22 cellular contexts compared by ENCODE assay signal in genomic region chr9:96400132-96400910, GRCh38. TPM values are rescaled to one million over a fixed set of nuclear protein-coding genes. Genes with fewer than 3 reads are reported as not detected.
DNase-seq lines count a peak whose midpoint lies in the region; ATAC-seq lines count a peak whose summit lies in the region.
"Had no signal": no experiment of that assay in that cellular context is flagged by ENCODE, and none has a peak within 500 bp of the region (broad histone marks: within the 10 kb centered on the region; RNA-seq: fewer than 3 reads in every experiment).

No MANE protein-coding gene starts in this region.

- H3K36me3 ChIP-seq in CD8-positive, alpha-beta memory T cell (ENCODE audit: insufficient read depth, low read length), result no peaks in the 10 kb centered on the region

- H3K4me3 ChIP-seq in CD8-positive, alpha-beta memory T cell (ENCODE audit: low read length), result no peak overlapping the region
- H3K4me3 ChIP-seq: A549, MG63, mucosa of descending colon had no signal

- CTCF ChIA-PET in CD8-positive, alpha-beta memory T cell (lab: Charles Lee), result interaction anchor here (0.7 to 0.9 kb wide), 2 partner anchors 50 to 52 kb away, joined by 5 read pairs; no protein-coding TSS in a partner anchor

- ATAC-seq in activated T-helper 17 cell treated with anti-CD3 and anti-CD28 coated beads, Interleukin-2, amount 50 U/mL, for 72 hours (replicated peaks), result no peak
- no peak for ATAC-seq in natural killer cell treated with Interleukin-12 subunit alpha and Interleukin-12 subunit beta and Interleukin-15 and Interleukin-18, amount 100 ng/mL, for 72 hours
- no peak for ATAC-seq in HG03457 (IDR thresholded peaks at IDR 0.05; ENCODE audit: unreplicated experiment)
- ATAC-seq: mucosa of descending colon had no signal

- DNase-seq in activated CD4-positive, alpha-beta T cell treated with anti-CD3 and anti-CD28 coated beads, Interleukin-2, amount 10 ng/mL, durations not matched to agents 24 days and 14 days, result no peak
- no peak for DNase-seq in activated CD4-positive, alpha-beta T cell treated with anti-CD3 and anti-CD28 coated beads, Interleukin-2, amount 50 U/mL, for 1 hour
- no peak for DNase-seq in CD8-positive, alpha-beta memory T cell
- no peak for DNase-seq in natural killer cell treated with Interleukin-12 subunit alpha and Interleukin-12 subunit beta and Interleukin-15 and Interleukin-18, amount 100 ng/mL, for 72 hours (ENCODE audit: low spot score)
- DNase-seq in OCI-M1 (lab: John Stamatoyannopoulos, UW) (no peak), NCI-H526 treated with DMSO at 0.1 percent for 48 hours (lab: John Stamatoyannopoulos, UW) (no peak)
- DNase-seq: anterior cingulate cortex; C1 segment of cervical spinal cord; GDM1; MG63; mucosa of descending colon; NCI-H1436 treated with DMSO at 0.1 percent for 48 hours; NCI-H2171; NCI-H526; Right ventricle myocardium superior; small intestine; stimulated activated CD4-positive, alpha-beta T cell treated with anti-CD3 and anti-CD28 coated beads, Interleukin-2, amount 100 ng/mL, for 48 hours; substantia nigra; SW 1271 had no signal

- peaks cover 27% of the 10 kb centered on the region for H3K4me1 ChIP-seq in CD8-positive, alpha-beta memory T cell (ENCODE audit: insufficient read depth, low read length)

- no peaks in the 10 kb centered on the region for H3K27me3 Mint-ChIP-seq in activated CD4-positive, alpha-beta T cell treated with anti-CD3 and anti-CD28 coated beads, Interleukin-2, amount 10 ng/mL, durations not matched to agents 24 days and 14 days
- H3K27me3 Mint-ChIP-seq in CD8-positive, alpha-beta memory T cell, result no peaks in the 10 kb centered on the region
- no peaks in the 10 kb centered on the region for H3K27me3 Mint-ChIP-seq in activated T-helper 17 cell treated with anti-CD3 and anti-CD28 coated beads, Interleukin-2, amount 50 U/mL, for 72 hours
- H3K27me3 Mint-ChIP-seq in natural killer cell treated with Interleukin-12 subunit alpha and Interleukin-12 subunit beta and Interleukin-15 and Interleukin-18, amount 100 ng/mL, for 72 hours, result no peaks in the 10 kb centered on the region

- no peak overlapping the region for H3K27ac ChIP-seq in CD8-positive, alpha-beta memory T cell (ENCODE audit: low read depth, low read length)
- H3K27ac ChIP-seq: A549 had no signal

- peak overlapping the region; percentile 42 for H3K27ac Mint-ChIP-seq in activated CD4-positive, alpha-beta T cell treated with anti-CD3 and anti-CD28 coated beads, Interleukin-2, amount 10 ng/mL, durations not matched to agents 24 days and 14 days
- peak overlapping the region; percentile 73 to 95 (median 90) for H3K27ac Mint-ChIP-seq in CD8-positive, alpha-beta memory T cell
- peak overlapping the region; percentile 51 for H3K27ac Mint-ChIP-seq in activated T-helper 17 cell treated with anti-CD3 and anti-CD28 coated beads, Interleukin-2, amount 50 U/mL, for 72 hours
- peak overlapping the region; percentile 2 to 86 for H3K27ac Mint-ChIP-seq in natural killer cell treated with Interleukin-12 subunit alpha and Interleukin-12 subunit beta and Interleukin-15 and Interleukin-18, amount 100 ng/mL, for 72 hours

- H3K27me3 ChIP-seq in CD8-positive, alpha-beta memory T cell (ENCODE audit: insufficient read depth, low read length, poor library complexity, severe bottlenecking), result no peaks in the 10 kb centered on the region
- H3K27me3 ChIP-seq: MG63 had no signal

- peak overlapping the region; percentile 69 for H3K4me3 Mint-ChIP-seq in activated CD4-positive, alpha-beta T cell treated with anti-CD3 and anti-CD28 coated beads, Interleukin-2, amount 10 ng/mL, durations not matched to agents 24 days and 14 days
- H3K4me3 Mint-ChIP-seq in CD8-positive, alpha-beta memory T cell, result peak overlapping the region in 5 of 7 donors; percentile 24 to 65 (median 46)
- peak overlapping the region; percentile 24 for H3K4me3 Mint-ChIP-seq in activated T-helper 17 cell treated with anti-CD3 and anti-CD28 coated beads, Interleukin-2, amount 50 U/mL, for 72 hours
- no peak overlapping the region for H3K4me3 Mint-ChIP-seq in natural killer cell treated with Interleukin-12 subunit alpha and Interleukin-12 subunit beta and Interleukin-15 and Interleukin-18, amount 100 ng/mL, for 72 hours

- intact Hi-C loops in activated CD4-positive, alpha-beta T cell treated with anti-CD3 and anti-CD28 coated beads, Interleukin-2, amount 10 ng/mL, durations not matched to agents 24 days and 14 days (cut with micrococcal nuclease), result no loop called here

- peaks cover 29% of the 10 kb centered on the region for H3K4me1 Mint-ChIP-seq in activated CD4-positive, alpha-beta T cell treated with anti-CD3 and anti-CD28 coated beads, Interleukin-2, amount 10 ng/mL, durations not matched to agents 24 days and 14 days
- peaks cover 22 to 38% (median 37%) of the 10 kb centered on the region in 3 donors for H3K4me1 Mint-ChIP-seq in CD8-positive, alpha-beta memory T cell
- H3K4me1 Mint-ChIP-seq in activated T-helper 17 cell treated with anti-CD3 and anti-CD28 coated beads, Interleukin-2, amount 50 U/mL, for 72 hours, result peaks cover 17% of the 10 kb centered on the region
- peaks cover 15 to 23% of the 10 kb centered on the region in 2 donors for H3K4me1 Mint-ChIP-seq in natural killer cell treated with Interleukin-12 subunit alpha and Interleukin-12 subunit beta and Interleukin-15 and Interleukin-18, amount 100 ng/mL, for 72 hours (ENCODE audit: low read depth in 2 of 2)

- peaks cover 8% of the 10 kb centered on the region for H3K9me3 Mint-ChIP-seq in activated CD4-positive, alpha-beta T cell treated with anti-CD3 and anti-CD28 coated beads, Interleukin-2, amount 10 ng/mL, durations not matched to agents 24 days and 14 days
- peaks cover 2 to 5% (median 4%) of the 10 kb centered on the region in 5 donors for H3K9me3 Mint-ChIP-seq in CD8-positive, alpha-beta memory T cell
- H3K9me3 Mint-ChIP-seq in activated T-helper 17 cell treated with anti-CD3 and anti-CD28 coated beads, Interleukin-2, amount 50 U/mL, for 72 hours, result no peaks in the 10 kb centered on the region
- peaks cover 3% of the 10 kb centered on the region for H3K9me3 Mint-ChIP-seq in natural killer cell treated with Interleukin-12 subunit alpha and Interleukin-12 subunit beta and Interleukin-15 and Interleukin-18, amount 100 ng/mL, for 72 hours

- POLR2A ChIA-PET in CD8-positive, alpha-beta memory T cell (lab: Charles Lee), result interaction anchor here (2.0 to 2.4 kb wide), 2 partner anchors 18 to 49 kb away, joined by 6 to 7 read pairs; partner anchors contain the start of gene ZNF367

- H3K36me3 Mint-ChIP-seq in activated CD4-positive, alpha-beta T cell treated with anti-CD3 and anti-CD28 coated beads, Interleukin-2, amount 10 ng/mL, durations not matched to agents 24 days and 14 days (ENCODE audit: low read depth), result peaks cover 37% of the 10 kb centered on the region
- peaks cover 8 to 12% (median 10%) of the 10 kb centered on the region in 3 donors for H3K36me3 Mint-ChIP-seq in CD8-positive, alpha-beta memory T cell
- peaks cover 45% of the 10 kb centered on the region for H3K36me3 Mint-ChIP-seq in activated T-helper 17 cell treated with anti-CD3 and anti-CD28 coated beads, Interleukin-2, amount 50 U/mL, for 72 hours (ENCODE audit: low read depth)
- peaks cover 12% of the 10 kb centered on the region for H3K36me3 Mint-ChIP-seq in natural killer cell treated with Interleukin-12 subunit alpha and Interleukin-12 subunit beta and Interleukin-15 and Interleukin-18, amount 100 ng/mL, for 72 hours

- no peaks in the 10 kb centered on the region for H3K9me3 ChIP-seq in CD8-positive, alpha-beta memory T cell (ENCODE audit: low read length)
- H3K9me3 ChIP-seq: MG63, mucosa of descending colon had no signal

RNA-seq across cellular contexts. Expression of gene SLC35D2, which starts 16.8 kb away (rescaled TPM):
- 5.2 and 6.1 TPM in 2 replicates for total RNA-seq in activated CD4-positive, alpha-beta T cell treated with anti-CD3 and anti-CD28 coated beads, Interleukin-2, amount 10 ng/mL, durations not matched to agents 24 days and 14 days
- 1 to 10 TPM; 7.9 to 8.3 TPM for total RNA-seq in CD8-positive, alpha-beta memory T cell
- 29.1 TPM for polyA plus RNA-seq in CD8-positive, alpha-beta memory T cell
- total RNA-seq in activated T-helper 17 cell treated with anti-CD3 and anti-CD28 coated beads, Interleukin-2, amount 50 U/mL, for 72 hours, result 1 to 10 TPM; 7.1 to 9.3 TPM
- total RNA-seq in natural killer cell treated with Interleukin-12 subunit alpha and Interleukin-12 subunit beta and Interleukin-15 and Interleukin-18, amount 100 ng/mL, for 72 hours, result 10 to 100 TPM in 1 of 2 donors, 1 to 10 TPM in 1; 4.2 to 12.9 TPM

RNA-seq across cellular contexts. Expression of gene ZNF367, which starts 17.8 kb away (rescaled TPM):
- 21.7 and 22.1 TPM in 2 replicates for total RNA-seq in activated CD4-positive, alpha-beta T cell treated with anti-CD3 and anti-CD28 coated beads, Interleukin-2, amount 10 ng/mL, durations not matched to agents 24 days and 14 days
- 10 to 100 TPM; 47.8 to 51.9 TPM for total RNA-seq in CD8-positive, alpha-beta memory T cell
- 1.5 TPM for polyA plus RNA-seq in CD8-positive, alpha-beta memory T cell
- total RNA-seq in activated T-helper 17 cell treated with anti-CD3 and anti-CD28 coated beads, Interleukin-2, amount 50 U/mL, for 72 hours, result 10 to 100 TPM; 25.4 to 27.8 TPM
- 10 to 100 TPM; 12.8 to 26.3 TPM for total RNA-seq in natural killer cell treated with Interleukin-12 subunit alpha and Interleukin-12 subunit beta and Interleukin-15 and Interleukin-18, amount 100 ng/mL, for 72 hours

RNA-seq across cellular contexts. Expression of gene HABP4, which starts 49.6 kb away (rescaled TPM):
- 8.8 and 9.1 TPM in 2 replicates for total RNA-seq in activated CD4-positive, alpha-beta T cell treated with anti-CD3 and anti-CD28 coated beads, Interleukin-2, amount 10 ng/mL, durations not matched to agents 24 days and 14 days
- total RNA-seq in CD8-positive, alpha-beta memory T cell, result 10 to 100 TPM; 20.4 to 21.0 TPM
- polyA plus RNA-seq in CD8-positive, alpha-beta memory T cell, result 24.1 TPM
- 10 to 100 TPM in 1 of 2 donors, 1 to 10 TPM in 1; 10.0 to 21.3 TPM for total RNA-seq in activated T-helper 17 cell treated with anti-CD3 and anti-CD28 coated beads, Interleukin-2, amount 50 U/mL, for 72 hours
- total RNA-seq in natural killer cell treated with Interleukin-12 subunit alpha and Interleukin-12 subunit beta and Interleukin-15 and Interleukin-18, amount 100 ng/mL, for 72 hours, result 10 to 100 TPM in 1 of 2 donors, 1 to 10 TPM in 1; 3.0 to 11.5 TPM
